ENCODE assay signal across 38 cellular contexts in the genomic region with DNA sequence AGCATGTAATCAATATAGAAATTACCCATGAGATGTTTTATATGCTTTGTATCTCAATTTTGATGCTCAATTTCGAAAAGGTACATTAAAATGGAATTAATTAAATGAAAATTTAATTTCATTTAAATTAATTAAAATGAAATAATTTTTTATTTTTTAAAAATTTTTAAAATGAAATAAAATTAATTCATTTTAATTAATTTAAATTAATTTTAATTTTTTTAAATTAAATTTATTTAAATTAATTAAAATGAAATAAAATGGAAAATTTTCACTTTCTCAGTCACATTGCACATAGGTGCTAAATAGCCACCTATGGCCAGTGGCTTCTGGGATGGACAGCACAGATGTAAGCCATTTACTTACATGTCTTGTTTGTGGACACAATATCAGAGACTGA. TPM values are rescaled to one million over a fixed set of nuclear protein-coding genes. Genes with fewer than 3 reads are reported as not detected.
"Had no signal": no experiment of that assay in that cellular context is flagged by ENCODE, and none has a peak within 500 bp of the region (broad histone marks: within the 10 kb centered on the region; RNA-seq: fewer than 3 reads in every experiment).

No MANE protein-coding gene starts in this region.

- H3K4me3 ChIP-seq: colonic mucosa, esophagus muscularis mucosa, heart right ventricle, lung, mucosa of descending colon, stomach, thyroid gland, vagina had no signal

- H3K9me3 ChIP-seq: colonic mucosa, esophagus muscularis mucosa, heart right ventricle, mucosa of descending colon, neutrophil, stomach, thyroid gland, vagina had no signal

- H3K27ac ChIP-seq: colonic mucosa, esophagus muscularis mucosa, foreskin keratinocyte, heart right ventricle, neutrophil, parathyroid adenoma, stomach, thyroid gland, vagina had no signal

- H3K4me1 ChIP-seq: vagina had no signal

- DNase-seq: colonic mucosa; effector CD8-positive, alpha-beta T cell; endodermal cell; foreskin keratinocyte; glutamatergic neuron; heart right ventricle; hippocampal formation; immature natural killer cell; mucosa of descending colon; naive B cell; stimulated activated CD4-positive, alpha-beta T cell treated with anti-CD3 and anti-CD28 coated beads, Interleukin-2, amount 100 ng/mL, for 24 hours; stimulated activated CD4-positive, alpha-beta T cell treated with anti-CD3 and anti-CD28 coated beads, Interleukin-4, amount 100 ng/mL, for 24 hours; stimulated activated naive CD4-positive, alpha-beta T cell treated with Interleukin-2 at 50 U/mL for 16 hours; stomach; thyroid gland; trophoblast cell had no signal

- H3K27me3 Mint-ChIP-seq: natural killer cell treated with Interleukin-12 subunit alpha and Interleukin-12 subunit beta and Interleukin-15 and Interleukin-18, amount 100 ng/mL, for 72 hours; progenitor cell of endocrine pancreas had no signal

- H3K36me3 Mint-ChIP-seq: immature natural killer cell; memory B cell; naive B cell; natural killer cell treated with Interleukin-12 subunit alpha and Interleukin-12 subunit beta and Interleukin-15 and Interleukin-18, amount 100 ng/mL, for 72 hours had no signal

- H3K27me3 ChIP-seq: colonic mucosa, neutrophil, thyroid gland, vagina had no signal

- H3K9me3 Mint-ChIP-seq: dendritic cell treated with granulocyte-macrophage colony-stimulating factor and Interleukin-4, amounts not matched to agents 40 ng/mL and 50 ng/mL, for 4 days; endodermal cell; immature natural killer cell; memory B cell; natural killer cell treated with Interleukin-12 subunit alpha and Interleukin-12 subunit beta and Interleukin-15 and Interleukin-18, amount 100 ng/mL, for 72 hours; neural crest cell; stimulated activated effector memory CD8-positive, alpha-beta T cell treated with anti-CD3 and anti-CD28 coated beads, Interleukin-12 subunit alpha, Interleukin-12 subunit beta, amount 100 ng/mL, for 72 hours had no signal

- H3K4me3 Mint-ChIP-seq: dendritic cell treated with granulocyte-macrophage colony-stimulating factor and Interleukin-4, amounts not matched to agents 40 ng/mL and 50 ng/mL, for 4 days; endodermal cell; immature natural killer cell; memory B cell; naive B cell; natural killer cell treated with Interleukin-12 subunit alpha and Interleukin-12 subunit beta and Interleukin-15 and Interleukin-18, amount 100 ng/mL, for 72 hours; neural crest cell; stimulated activated effector memory CD8-positive, alpha-beta T cell treated with anti-CD3 and anti-CD28 coated beads, Interleukin-12 subunit alpha, Interleukin-12 subunit beta, amount 100 ng/mL, for 72 hours had no signal

- H3K36me3 ChIP-seq: colonic mucosa, esophagus muscularis mucosa, heart right ventricle, neutrophil, stomach, thyroid gland, vagina had no signal

- FAIRE-seq: endothelial cell of umbilical vein, keratinocyte had no signal

- H3K27ac Mint-ChIP-seq: dendritic cell treated with granulocyte-macrophage colony-stimulating factor and Interleukin-4, amounts not matched to agents 40 ng/mL and 50 ng/mL, for 4 days; endodermal cell; immature natural killer cell; memory B cell; naive B cell; natural killer cell treated with Interleukin-12 subunit alpha and Interleukin-12 subunit beta and Interleukin-15 and Interleukin-18, amount 100 ng/mL, for 72 hours; progenitor cell of endocrine pancreas; stimulated activated effector memory CD8-positive, alpha-beta T cell treated with anti-CD3 and anti-CD28 coated beads, Interleukin-12 subunit alpha, Interleukin-12 subunit beta, amount 100 ng/mL, for 72 hours had no signal

- ATAC-seq: foreskin keratinocyte; heart right ventricle; left lobe of liver; mucosa of descending colon; natural killer cell treated with Interleukin-12 subunit alpha and Interleukin-12 subunit beta and Interleukin-15 and Interleukin-18, amount 100 ng/mL, for 72 hours; sciatic nerve; stimulated activated effector memory CD8-positive, alpha-beta T cell treated with anti-CD3 and anti-CD28 coated beads, Interleukin-12 subunit alpha, Interleukin-12 subunit beta, amount 100 ng/mL, for 72 hours had no signal

- H3K4me1 Mint-ChIP-seq: endodermal cell; immature natural killer cell; memory B cell; naive B cell; stimulated activated effector memory CD8-positive, alpha-beta T cell treated with anti-CD3 and anti-CD28 coated beads, Interleukin-12 subunit alpha, Interleukin-12 subunit beta, amount 100 ng/mL, for 72 hours had no signal

RNA-seq across cellular contexts. Expression of gene SULT2B1, which starts 4.2 kb away (rescaled TPM):
- total RNA-seq: endothelial cell of umbilical vein; epithelial cell of proximal tubule; left lobe of liver; liver; natural killer cell treated with Interleukin-12 subunit alpha and Interleukin-12 subunit beta and Interleukin-15 and Interleukin-18, amount 100 ng/mL, for 72 hours; neural crest cell; omental fat pad; progenitor cell of endocrine pancreas; sciatic nerve; subcutaneous adipose tissue; temporal lobe had no signal
- polyA plus RNA-seq: endothelial cell of umbilical vein, immature natural killer cell had no signal

RNA-seq across cellular contexts. Expression of gene LMTK3, which starts 36.1 kb away (rescaled TPM):
- total RNA-seq: subcutaneous adipose tissue had no signal
- polyA plus RNA-seq: fibroblast of lung, immature natural killer cell had no signal

RNA-seq across cellular contexts. Expression of gene SPACA4, which starts 58.8 kb away (rescaled TPM):
- total RNA-seq: endodermal cell; endothelial cell of umbilical vein; epithelial cell of proximal tubule; esophagus muscularis mucosa; fibroblast of lung; foreskin keratinocyte; heart right ventricle; left lobe of liver; liver; lung; mucosa of descending colon; natural killer cell treated with Interleukin-12 subunit alpha and Interleukin-12 subunit beta and Interleukin-15 and Interleukin-18, amount 100 ng/mL, for 72 hours; neural crest cell; omental fat pad; progenitor cell of endocrine pancreas; sciatic nerve; stomach; subcutaneous adipose tissue; temporal lobe; ureter had no signal
- polyA plus RNA-seq: endothelial cell of umbilical vein, fibroblast of lung, foreskin keratinocyte, heart right ventricle, immature natural killer cell, liver, stomach had no signal
